ENCODE assay signal across 20 cellular contexts in the genomic region with DNA sequence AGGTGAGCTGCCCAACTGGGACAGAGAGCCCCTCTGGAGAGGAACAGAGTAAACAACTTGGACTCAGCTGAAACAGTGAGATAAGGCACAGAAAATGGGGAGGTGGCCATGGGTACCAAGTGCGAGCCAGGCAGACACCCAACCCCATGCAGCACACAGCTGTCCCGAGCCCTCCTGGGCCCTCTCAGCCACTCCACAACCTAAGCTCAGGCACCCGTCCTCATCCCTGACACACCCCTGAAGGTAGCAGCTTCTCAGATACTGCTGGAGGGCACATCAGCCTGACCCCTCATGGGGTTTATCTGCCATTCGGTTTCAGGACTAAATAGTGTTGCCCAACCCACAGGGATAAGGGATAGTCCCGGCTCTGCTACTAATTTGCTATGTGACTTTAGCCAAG.
"Had no signal": no experiment of that assay in that cellular context is flagged by ENCODE, and none has a peak within 500 bp of the region (broad histone marks: within the 10 kb centered on the region; RNA-seq: fewer than 3 reads in every experiment).

No MANE protein-coding gene starts in this region.

- H3K9me3 Mint-ChIP-seq: activated naive CD4-positive, alpha-beta T cell treated with anti-CD3 and anti-CD28 coated beads, Interleukin-2, amount 50 U/mL, for 24 hours; dendritic cell treated with granulocyte-macrophage colony-stimulating factor and Interleukin-4, amounts not matched to agents 40 ng/mL and 50 ng/mL, for 4 days; natural killer cell treated with Interleukin-12 subunit alpha and Interleukin-12 subunit beta and Interleukin-15 and Interleukin-18, amount 100 ng/mL, for 72 hours; WTC11 had no signal

- H3K9me3 ChIP-seq: left ventricle myocardium inferior, right lobe of liver, thoracic aorta had no signal

- ATAC-seq: natural killer cell treated with Interleukin-12 subunit alpha and Interleukin-12 subunit beta and Interleukin-15 and Interleukin-18, amount 100 ng/mL, for 72 hours; right lobe of liver; WTC11 had no signal

- H3K27me3 ChIP-seq: foreskin keratinocyte, right lobe of liver had no signal

- H3K27ac ChIP-seq: foreskin keratinocyte, left ventricle myocardium inferior, thoracic aorta had no signal

- H3K4me3 ChIP-seq: left ventricle myocardium inferior, right lobe of liver, thoracic aorta had no signal

- H3K4me3 Mint-ChIP-seq: activated naive CD4-positive, alpha-beta T cell treated with anti-CD3 and anti-CD28 coated beads, Interleukin-2, amount 50 U/mL, for 24 hours; brain; dendritic cell treated with granulocyte-macrophage colony-stimulating factor and Interleukin-4, amounts not matched to agents 40 ng/mL and 50 ng/mL, for 4 days; natural killer cell treated with Interleukin-12 subunit alpha and Interleukin-12 subunit beta and Interleukin-15 and Interleukin-18, amount 100 ng/mL, for 72 hours; WTC11 had no signal

- H3K36me3 Mint-ChIP-seq: activated naive CD4-positive, alpha-beta T cell treated with anti-CD3 and anti-CD28 coated beads, Interleukin-2, amount 50 U/mL, for 24 hours; natural killer cell treated with Interleukin-12 subunit alpha and Interleukin-12 subunit beta and Interleukin-15 and Interleukin-18, amount 100 ng/mL, for 72 hours had no signal

- DNase-seq: activated CD8-positive, alpha-beta memory T cell treated with anti-CD3 and anti-CD28 coated beads, Interleukin-2, amount 50 U/mL, for 4 hours; activated gamma-delta T cell; activated T-cell treated with anti-CD3 and anti-CD28 coated beads, Interleukin-2, amount 50 U/mL, for 48 hours; anterior cingulate cortex; effector CD4-positive, alpha-beta T cell; left ventricle myocardium inferior; midbrain; small intestine; stimulated activated CD4-positive, alpha-beta T cell treated with anti-CD3 and anti-CD28 coated beads, Interleukin-2, amount 100 ng/mL, for 48 hours; stimulated activated CD8-positive, alpha-beta memory T cell treated with anti-CD3 and anti-CD28 coated beads, Interleukin-4, amount 100 ng/mL, for 48 hours; stimulated activated naive CD4-positive, alpha-beta T cell; T-helper 1 cell had no signal

- H3K27ac Mint-ChIP-seq: activated naive CD4-positive, alpha-beta T cell treated with anti-CD3 and anti-CD28 coated beads, Interleukin-2, amount 50 U/mL, for 24 hours; brain; dendritic cell treated with granulocyte-macrophage colony-stimulating factor and Interleukin-4, amounts not matched to agents 40 ng/mL and 50 ng/mL, for 4 days; natural killer cell treated with Interleukin-12 subunit alpha and Interleukin-12 subunit beta and Interleukin-15 and Interleukin-18, amount 100 ng/mL, for 72 hours had no signal

- H3K27me3 Mint-ChIP-seq: activated naive CD4-positive, alpha-beta T cell treated with anti-CD3 and anti-CD28 coated beads, Interleukin-2, amount 50 U/mL, for 24 hours; dendritic cell treated with granulocyte-macrophage colony-stimulating factor and Interleukin-4, amounts not matched to agents 40 ng/mL and 50 ng/mL, for 4 days; natural killer cell treated with Interleukin-12 subunit alpha and Interleukin-12 subunit beta and Interleukin-15 and Interleukin-18, amount 100 ng/mL, for 72 hours had no signal
